ENCODE assay signal across 1 cellular context in genomic region chr9:83538172-83538889, GRCh38.
TF ChIP-seq lines count a peak whose summit lies in the region.

Gene FRMD3 (minus strand): TSS chr9:83538401. CDS start chr9:83538231, 170 bp downstream.

TF ChIP-seq in HepG2, 621 proteins besides CTCF, POLR2A, EP300 and RAD21 (continued from another document and continues in another):
- no peak for TF ChIP-seq AKNA (CRISPR knock-in tag; IDR thresholded peaks at IDR 0.05; ENCODE audit: borderline replicate concordance)
- no peak for TF ChIP-seq ZNF253 (CRISPR knock-in tag; IDR thresholded peaks at IDR 0.05; ENCODE audit: borderline replicate concordance)
- TF ChIP-seq KLF15 (CRISPR knock-in tag; IDR thresholded peaks at IDR 0.05; ENCODE audit: borderline replicate concordance): no peak
- peak; percentile 57; the same call in 1 of the 2 replicates for TF ChIP-seq EED (CRISPR knock-in tag; IDR thresholded peaks at IDR 0.05)
- no peak for TF ChIP-seq ZBTB44 (CRISPR knock-in tag; IDR thresholded peaks at IDR 0.05)
- no peak for TF ChIP-seq GMEB2 (CRISPR knock-in tag; IDR thresholded peaks at IDR 0.05; ENCODE audit: low read depth)
- no peak for TF ChIP-seq ZNF224 (CRISPR knock-in tag; IDR thresholded peaks at IDR 0.05)
- TF ChIP-seq FOXO4 (CRISPR knock-in tag; conservative IDR thresholded peaks at IDR 0.05): 0 out of 2 replicates have a peak, but pooled peaks have one; percentile 92
- TF ChIP-seq ZNF704 (CRISPR knock-in tag; IDR thresholded peaks at IDR 0.05; ENCODE audit: borderline replicate concordance): 0 out of 2 replicates have a peak, but pooled peaks have one; percentile 74
- TF ChIP-seq CCAR2 (optimal IDR thresholded peaks at IDR 0.05; ENCODE audit: low read depth, low read length): no peak
- no peak for TF ChIP-seq REXO4 (CRISPR knock-in tag; IDR thresholded peaks at IDR 0.05; ENCODE audit: borderline replicate concordance)
- TF ChIP-seq ADNP (CRISPR knock-in tag; IDR thresholded peaks at IDR 0.05): 0 out of 2 replicates have a peak, but pooled peaks have one; percentile 64
- no peak for TF ChIP-seq DR1 (CRISPR knock-in tag; IDR thresholded peaks at IDR 0.05)
- no peak for TF ChIP-seq PHF5A (CRISPR knock-in tag; IDR thresholded peaks at IDR 0.05; ENCODE audit: low read depth, unreplicated experiment)
- peak; percentile 76 for TF ChIP-seq ZNF431 (CRISPR knock-in tag; IDR thresholded peaks at IDR 0.05; ENCODE audit: borderline replicate concordance, low read depth)
- TF ChIP-seq ARID2 (CRISPR knock-in tag; IDR thresholded peaks at IDR 0.05; ENCODE audit: borderline replicate concordance): peak; percentile 92
- TF ChIP-seq PRDM4 (CRISPR knock-in tag; IDR thresholded peaks at IDR 0.05; ENCODE audit: borderline replicate concordance): no peak
- TF ChIP-seq ARNT2 (CRISPR knock-in tag; IDR thresholded peaks at IDR 0.05; ENCODE audit: low read depth): peak; percentile 87
- TF ChIP-seq TBX2 (CRISPR knock-in tag; IDR thresholded peaks at IDR 0.05; ENCODE audit: borderline replicate concordance): peak; percentile 88
- TF ChIP-seq ZNF205 (CRISPR knock-in tag; IDR thresholded peaks at IDR 0.05): peak; percentile 88
- peak; percentile 82; the same call in 1 of the 2 replicates for TF ChIP-seq BATF2 (CRISPR knock-in tag; IDR thresholded peaks at IDR 0.05)
- peak; percentile 78 for TF ChIP-seq ZNF292 (CRISPR knock-in tag; IDR thresholded peaks at IDR 0.05; ENCODE audit: borderline replicate concordance, low read depth)
- TF ChIP-seq ZNF644 (CRISPR knock-in tag; IDR thresholded peaks at IDR 0.05; ENCODE audit: low read depth): no peak; the same call in 1 of the 2 replicates
- TF ChIP-seq ZNF530 (CRISPR knock-in tag; IDR thresholded peaks at IDR 0.05; ENCODE audit: low read depth): 0 out of 2 replicates have a peak, but pooled peaks have one; percentile 48
- 0 out of 2 replicates have a peak, but pooled peaks have one; percentile 50 for TF ChIP-seq ZSCAN29 (CRISPR knock-in tag; conservative IDR thresholded peaks at IDR 0.05)
- no peak; the same call in 1 of the 2 replicates for TF ChIP-seq GLI4 (CRISPR knock-in tag; IDR thresholded peaks at IDR 0.05; ENCODE audit: borderline replicate concordance)
- peak; percentile 73 for TF ChIP-seq HOXA3 (CRISPR knock-in tag; IDR thresholded peaks at IDR 0.05)
- TF ChIP-seq E2F2 (CRISPR knock-in tag; IDR thresholded peaks at IDR 0.05; ENCODE audit: borderline replicate concordance): no peak
- no peak for TF ChIP-seq ATM (IDR thresholded peaks at IDR 0.05; ENCODE audit: borderline replicate concordance)
- no peak for TF ChIP-seq ARID3A (IDR thresholded peaks at IDR 0.05; ENCODE audit: low read depth, low read length)
- no peak; the same call in 1 of the 2 replicates for TF ChIP-seq RNF2 (conservative IDR thresholded peaks at IDR 0.05; ENCODE audit: low read depth)
- TF ChIP-seq ZNF143 (CRISPR knock-in tag; IDR thresholded peaks at IDR 0.05): no peak
- no peak for TF ChIP-seq KLF13 (CRISPR knock-in tag; IDR thresholded peaks at IDR 0.05)
- no peak; the same call in 1 of the 2 replicates for TF ChIP-seq ETV6 (CRISPR knock-in tag; conservative IDR thresholded peaks at IDR 0.05)
- TF ChIP-seq PATZ1 (CRISPR knock-in tag; IDR thresholded peaks at IDR 0.05): no peak; the same call in 1 of the 2 replicates
- no peak for TF ChIP-seq ZNF850 (CRISPR knock-in tag; conservative IDR thresholded peaks at IDR 0.05)
- TF ChIP-seq BRCA1 (CRISPR knock-in tag; IDR thresholded peaks at IDR 0.05): no peak
- TF ChIP-seq CEBPB (IDR thresholded peaks at IDR 0.05; ENCODE audit: borderline replicate concordance, low read depth, low read length): no peak
- no peak for TF ChIP-seq ZNF652 (CRISPR knock-in tag; IDR thresholded peaks at IDR 0.05; ENCODE audit: borderline replicate concordance, low read depth)
